9 cellular contexts compared by ENCODE assay signal in genomic region chr5:112709416-112709815, GRCh38. TPM values are rescaled to one million over a fixed set of nuclear protein-coding genes. Genes with fewer than 3 reads are reported as not detected.
A peak's percentile ranks its signal among the peaks of the same experiment; 100 is the strongest.
DNase-seq lines count a peak whose midpoint lies in the region; ATAC-seq and TF ChIP-seq lines count a peak whose summit lies in the region.
"Had no signal": no experiment of that assay in that cellular context is flagged by ENCODE, and none has a peak within 500 bp of the region (broad histone marks: within the 10 kb centered on the region; RNA-seq: fewer than 3 reads in every experiment).

No MANE protein-coding gene starts in this region.

- H3K36me3 ChIP-seq in DND-41 (ENCODE audit: insufficient read depth, low read length): no peaks in the 10 kb centered on the region
- no peaks in the 10 kb centered on the region for H3K36me3 ChIP-seq in endocrine pancreas (ENCODE audit: control insufficient read depth, insufficient read depth, low read length)
- no peaks in the 10 kb centered on the region for H3K36me3 ChIP-seq in osteoblast (ENCODE audit: insufficient read depth, low read length)
- H3K36me3 ChIP-seq: brain microvascular endothelial cell had no signal

- H3K79me2 ChIP-seq in DND-41 (ENCODE audit: insufficient read depth, low read length) (peaks cover 67% of the 10 kb centered on the region), osteoblast (ENCODE audit: insufficient read depth, low read length) (peaks cover 68% of the 10 kb centered on the region)

- H3K27ac ChIP-seq in DND-41 (ENCODE audit: low read length): no peak overlapping the region
- no peak overlapping the region for H3K27ac ChIP-seq in osteoblast (ENCODE audit: low read depth, low read length)
- H3K27ac ChIP-seq: brain microvascular endothelial cell had no signal

- H2AFZ ChIP-seq in DND-41 (ENCODE audit: low read depth, low read length) (no peak overlapping the region), osteoblast (ENCODE audit: low read length) (no peak overlapping the region)

- H4K20me1 ChIP-seq in DND-41 (ENCODE audit: insufficient read depth, low read length): peaks cover 2% of the 10 kb centered on the region; the same call in 1 of the 2 replicates
- H4K20me1 ChIP-seq in osteoblast (ENCODE audit: insufficient read depth, low read length): peaks cover 7% of the 10 kb centered on the region

- H3K27me3 ChIP-seq in DND-41 (ENCODE audit: insufficient read depth, low read length, poor library complexity) (no peaks in the 10 kb centered on the region), endocrine pancreas (ENCODE audit: control insufficient read depth, insufficient read depth, low read length) (no peaks in the 10 kb centered on the region), osteoblast (ENCODE audit: insufficient read depth, low read length) (no peaks in the 10 kb centered on the region)
- H3K27me3 ChIP-seq: brain microvascular endothelial cell had no signal

- ATAC-seq in DND-41 (ENCODE audit: insufficient read depth, low read depth) (no peak), GM19324 (IDR thresholded peaks at IDR 0.05; ENCODE audit: low FRiP score, unreplicated experiment) (no peak)

- TF ChIP-seq CTCF in DND-41 (IDR thresholded peaks at IDR 0.05; ENCODE audit: borderline replicate concordance, extremely low read depth, low read length, poor library complexity, severe bottlenecking) (no peak), osteoblast (IDR thresholded peaks at IDR 0.05; ENCODE audit: extremely low read depth, low read depth, low read length) (no peak)

- intact Hi-C loops in posterior cingulate gyrus (cut with DNase I): loop anchor here (5.0 kb wide), 1 partner anchor 48 kb away; no protein-coding TSS in a partner anchor

- no peak overlapping the region; a peak in 1 of 4 replicates for H3K4me3 ChIP-seq in DND-41 (ENCODE audit: low read depth in 1 of 2, low read length in 2 of 2)
- H3K4me3 ChIP-seq in endocrine pancreas (ENCODE audit: control insufficient read depth, insufficient read depth, low read length): peak overlapping the region; percentile 93
- no peak overlapping the region for H3K4me3 ChIP-seq in osteoblast (ENCODE audit: insufficient read depth, low read length)

- no peaks in the 10 kb centered on the region for H3K9me3 ChIP-seq in DND-41 (ENCODE audit: insufficient read depth, low read length, severe bottlenecking)
- no peaks in the 10 kb centered on the region for H3K9me3 ChIP-seq in endocrine pancreas (ENCODE audit: control insufficient read depth, low read length)
- H3K9me3 ChIP-seq in osteoblast (ENCODE audit: low read depth, low read length): no peaks in the 10 kb centered on the region

- H3K4me2 ChIP-seq in DND-41 (ENCODE audit: insufficient read depth, low read length) (peak overlapping the region; percentile 96), osteoblast (ENCODE audit: insufficient read depth, low read length) (peak overlapping the region; percentile 93)

- H3K4me1 ChIP-seq in DND-41 (ENCODE audit: insufficient read depth, low read length) (peaks cover 46% of the 10 kb centered on the region), endocrine pancreas (ENCODE audit: control insufficient read depth, insufficient read depth, low read length) (peaks cover under 1% of the 10 kb centered on the region), osteoblast (ENCODE audit: insufficient read depth, low read length) (peaks cover 17% of the 10 kb centered on the region)

- H3K9ac ChIP-seq in DND-41 (ENCODE audit: low read depth, low read length): no peak overlapping the region
- H3K9ac ChIP-seq in endocrine pancreas (ENCODE audit: control insufficient read depth, insufficient read depth, low read length): no peak overlapping the region

- DNase-seq in DND-41: no peak
- DNase-seq in LoVo (ENCODE audit: low spot score): peak; percentile 6
- DNase-seq in osteoblast (ENCODE audit: insufficient read length, low spot score, missing footprints): no peak
- DNase-seq in posterior cingulate gyrus: no peak
- DNase-seq in anterior cingulate cortex (lab: John Stamatoyannopoulos, UW): no peak
- DNase-seq: brain microvascular endothelial cell, NCI-H1092 had no signal

RNA-seq across cellular contexts. Expression of gene APC, which starts 28.3 kb away (rescaled TPM):
- 65.7 and 67.0 TPM in 2 replicates for total RNA-seq in osteoblast
